Comparison of ENCODE assay signal across 33 cellular contexts in genomic region chr10:16227674-16228073, GRCh38.
"Had no signal": no experiment of that assay in that cellular context is flagged by ENCODE, and none has a peak within 500 bp of the region (broad histone marks: within the 10 kb centered on the region; RNA-seq: fewer than 3 reads in every experiment).

No MANE protein-coding gene starts in this region.

- FAIRE-seq: astrocyte, bronchial epithelial cell had no signal

- H3K27ac ChIP-seq: adrenal gland, ascending aorta, body of pancreas, brain microvascular endothelial cell, breast epithelium, cardiac muscle cell had no signal

- H3K36me3 ChIP-seq: adrenal gland, ascending aorta, brain microvascular endothelial cell, breast epithelium, cardiac muscle cell had no signal

- DNase-seq: activated effector memory CD4-positive, alpha-beta T cell treated with anti-CD3 and anti-CD28 coated beads, Interleukin-2, amount 50 U/mL, for 16 hours; activated effector memory CD4-positive, alpha-beta T cell treated with Interleukin-2 at 50 U/mL for 16 hours; activated gamma-delta T cell; activated gamma-delta T cell treated with Interleukin-2 at 50 U/mL for 16 hours; activated naive CD4-positive, alpha-beta T cell; activated naive CD4-positive, alpha-beta T cell treated with anti-CD3 and anti-CD28 coated beads for 36 hours; activated naive CD4-positive, alpha-beta T cell treated with anti-CD3 and anti-CD28 coated beads, Interleukin-2, amount 10 ng/mL, durations not matched to agents 7 days and 5 days; activated naive CD4-positive, alpha-beta T cell treated with anti-CD3 and anti-CD28 coated beads, Interleukin-2, amount 50 U/mL, for 16 hours; activated naive CD4-positive, alpha-beta T cell treated with Interleukin-2 at 50 U/mL for 16 hours; activated naive CD8-positive, alpha-beta T cell treated with anti-CD3 and anti-CD28 coated beads for 36 hours; activated naive CD8-positive, alpha-beta T cell treated with anti-CD3 and anti-CD28 coated beads, Interleukin-2, amount 10 ng/mL, durations not matched to agents 7 days and 5 days; activated naive CD8-positive, alpha-beta T cell treated with anti-CD3 and anti-CD28 coated beads, Interleukin-2, amount 50 U/mL, for 24 hours; activated T-cell treated with anti-CD3 and anti-CD28 coated beads, Interleukin-2, amount 50 U/mL, for 24 hours; activated T-cell treated with anti-CD3 and anti-CD28 coated beads, Interleukin-2, amount 50 U/mL, for 4 hours; activated T-cell treated with anti-CD3 and anti-CD28 coated beads, Interleukin-2, amount 50 U/mL, for 48 hours; activated T-cell treated with anti-CD3 and anti-CD28 coated beads, Interleukin-2, amount 50 U/mL, for 72 hours; adrenal gland; amniotic stem cell; amygdala; anterior cingulate cortex; aorta; body of pancreas; brain microvascular endothelial cell; caudate nucleus; central memory CD4-positive, alpha-beta T cell; cerebellar nuclear complex had no signal

- ATAC-seq: activated naive CD4-positive, alpha-beta T cell treated with anti-CD3 and anti-CD28 coated beads, Interleukin-2, amount 50 U/mL, for 72 hours; activated naive CD8-positive, alpha-beta T cell treated with anti-CD3 and anti-CD28 coated beads, Interleukin-2, amount 50 U/mL, for 24 hours; activated T-cell treated with anti-CD3 and anti-CD28 coated beads, Interleukin-2, amount 50 U/mL, for 4 hours; activated T-cell treated with anti-CD3 and anti-CD28 coated beads, Interleukin-2, amount 50 U/mL, for 72 hours; activated T-helper 17 cell treated with anti-CD3 and anti-CD28 coated beads, Interleukin-2, amount 50 U/mL, for 72 hours; body of pancreas had no signal

- H3K4me1 ChIP-seq: adrenal gland, ascending aorta, body of pancreas, breast epithelium had no signal

- H3K27me3 ChIP-seq: adrenal gland, ascending aorta, body of pancreas, brain microvascular endothelial cell, breast epithelium, cardiac muscle cell had no signal

- H3K4me3 ChIP-seq: adrenal gland, ascending aorta, body of pancreas, breast epithelium, cardiac muscle cell had no signal
